ENCODE assay signal across 11 cellular contexts in genomic region chr15:43911235-43911661, GRCh38.
A peak's percentile ranks its signal among the peaks of the same experiment; 100 is the strongest.
DNase-seq lines count a peak whose midpoint lies in the region; ATAC-seq lines count a peak whose summit lies in the region.
"Had no signal": no experiment of that assay in that cellular context is flagged by ENCODE, and none has a peak within 500 bp of the region (broad histone marks: within the 10 kb centered on the region; RNA-seq: fewer than 3 reads in every experiment).

No MANE protein-coding gene starts in this region.

- ATAC-seq in Right ventricle myocardium superior (ENCODE audit: poor library complexity) (peak; percentile 75), Right ventricle myocardium inferior (no peak), GM19452 (IDR thresholded peaks at IDR 0.05; ENCODE audit: unreplicated experiment) (no peak)
- ATAC-seq: activated CD8-positive, alpha-beta T cell treated with anti-CD3 and anti-CD28 coated beads for 36 hours had no signal

- intact Hi-C loops in Right ventricle myocardium superior (cut with DNase I) (no loop called here), Right ventricle myocardium inferior (cut with DNase I) (loop anchor here (10.0 kb wide), 1 partner anchor 64 kb away; no protein-coding TSS in a partner anchor)

- H3K27ac ChIP-seq in caudate nucleus (ENCODE audit: low read depth, low read length) = peak overlapping the region; percentile 93
- H3K27ac ChIP-seq: BLaER1, RWPE1 had no signal

- DNase-seq in Right ventricle myocardium superior = peak; percentile 56
- DNase-seq in Right ventricle myocardium inferior (ENCODE audit: missing footprints) = no peak
- peak in 42 of 61 donors; percentile 13 to 69 (median 36) for DNase-seq in caudate nucleus (lab: John Stamatoyannopoulos, UW)
- peak; percentile 34 for DNase-seq in inferior parietal cortex (ENCODE audit: extremely low spot score)
- DNase-seq in cerebellar nuclear complex (lab: John Stamatoyannopoulos, UW) = no peak
- no peak for DNase-seq in NCI-H2029 (lab: John Stamatoyannopoulos, UW)
- DNase-seq in activated CD4-positive, alpha-beta T cell treated with anti-CD3 and anti-CD28 coated beads, Interleukin-2, amount 50 U/mL, for 1 hour = no peak
- DNase-seq: activated CD8-positive, alpha-beta T cell treated with anti-CD3 and anti-CD28 coated beads for 36 hours had no signal

Comparison
In these comparisons a context has a peak if more than half of its experiments do, and no peak if none do; other contexts are left out.
1. DNase-seq: peak in Right ventricle myocardium superior (single experiment), caudate nucleus (42 of 61) and inferior parietal cortex (single experiment); none in Right ventricle myocardium inferior (single experiment), cerebellar nuclear complex (0 of 2), NCI-H2029 (single experiment) and activated CD4-positive, alpha-beta T cell treated with anti-CD3 and anti-CD28 coated beads, Interleukin-2, amount 50 U/mL, for 1 hour (single experiment).